Comparison of ENCODE assay signal across 8 cellular contexts in the genomic region with DNA sequence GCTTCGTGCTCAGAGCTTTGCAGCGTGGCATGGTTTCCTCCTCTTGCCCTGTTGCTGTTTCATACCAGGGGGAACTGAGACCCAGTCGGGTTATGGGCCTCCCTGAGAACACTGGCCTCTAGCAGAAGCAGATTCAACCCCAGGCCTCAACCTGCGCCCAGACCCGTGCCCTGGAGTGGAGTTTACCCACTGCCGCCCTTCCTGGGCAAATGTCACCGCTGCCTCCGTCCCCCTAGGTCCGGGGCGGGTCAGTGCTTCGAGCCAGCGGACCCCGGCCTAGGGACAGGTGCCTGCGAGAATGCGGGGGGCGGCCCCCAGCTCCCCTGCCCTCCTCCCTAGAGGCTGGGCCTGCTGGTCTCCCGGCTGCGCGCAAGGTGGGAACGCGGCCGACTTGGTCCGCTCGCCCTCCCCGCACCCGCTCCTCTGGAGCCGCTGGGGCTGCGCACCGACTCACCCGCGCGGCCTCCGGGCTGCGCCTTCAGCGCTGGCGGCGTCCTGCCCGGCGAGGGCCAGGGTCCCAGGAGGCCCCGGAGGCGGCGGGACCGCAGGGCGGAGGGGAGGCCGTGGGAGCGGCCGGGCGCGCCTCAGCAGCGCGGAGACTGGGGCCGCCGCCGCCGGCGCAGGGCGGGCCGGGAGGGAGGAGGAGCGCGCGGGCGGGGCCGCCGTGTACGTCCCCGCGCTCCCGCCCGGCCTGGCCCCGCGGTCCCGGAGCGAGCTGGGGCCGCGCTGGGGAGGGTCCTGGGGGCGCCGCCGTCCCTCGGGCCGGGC. TPM values are rescaled to one million over a fixed set of nuclear protein-coding genes. Genes with fewer than 3 reads are reported as not detected.
A peak's percentile ranks its signal among the peaks of the same experiment; 100 is the strongest.
DNase-seq lines count a peak whose midpoint lies in the region; ATAC-seq and TF ChIP-seq lines count a peak whose summit lies in the region.

Gene PIGZ, minus strand, starts transcription at position 601 of the 768 bp plus-strand sequence. CDS start 16,802 bp downstream, outside the sequence.

- H3K9me2 ChIP-seq in Karpas-422 (replicated peaks; ENCODE audit: insufficient read depth, low read length), result no peaks in the 10 kb centered on the region

- DNase-seq in DMS79 treated with DMSO at 0.1 percent for 48 hours (lab: John Stamatoyannopoulos, UW), result peak; percentile 49
- DNase-seq in DMS79 (lab: John Stamatoyannopoulos, UW), result no peak
- DNase-seq in Karpas-422, result peak; percentile 77
- peak; percentile 50 for DNase-seq in activated CD4-positive, alpha-beta T cell treated with anti-CD3 and anti-CD28 coated beads for 48 hours
- DNase-seq in endothelial cell (ENCODE audit: low spot score), result peak; percentile 47
- no peak for DNase-seq in type B pancreatic cell (ENCODE audit: extremely low spot score, unreplicated experiment)

- peak within 1 kb of the TSS; percentile 100 for H3K4me2 ChIP-seq in Karpas-422 (ENCODE audit: low read depth, low read length, poor library complexity, severe bottlenecking)

- ATAC-seq in GM21723 (IDR thresholded peaks at IDR 0.05; ENCODE audit: unreplicated experiment), result peak; percentile 76

- H3K27me3 ChIP-seq in Karpas-422 (ENCODE audit: low read length) (peaks cover 4% of the 10 kb centered on the region; the same call in 1 of the 2 replicates), mucosa of stomach (ENCODE audit: control insufficient read depth, insufficient read depth, low read length) (no peaks in the 10 kb centered on the region)

- TF ChIP-seq CTCF in endothelial cell (IDR thresholded peaks at IDR 0.05; ENCODE audit: unreplicated experiment), result no peak
- no peak for TF ChIP-seq CTCF in type B pancreatic cell (conservative IDR thresholded peaks at IDR 0.05)

- H2AFZ ChIP-seq in Karpas-422 (ENCODE audit: low read length), result peak within 1 kb of the TSS; percentile 100

- H3K9me3 Mint-ChIP-seq in endothelial cell (ENCODE audit: unreplicated experiment) (no peaks in the 10 kb centered on the region), type B pancreatic cell (no peaks in the 10 kb centered on the region)

- H3K4me3 ChIP-seq in Karpas-422 (ENCODE audit: low read length) (peak within 1 kb of the TSS; percentile 98), mucosa of stomach (ENCODE audit: low read length) (peak within 1 kb of the TSS; percentile 50)

- H3K27me3 Mint-ChIP-seq in endothelial cell (ENCODE audit: unreplicated experiment), result peaks cover 26% of the 10 kb centered on the region
- peaks cover 53% of the 10 kb centered on the region for H3K27me3 Mint-ChIP-seq in type B pancreatic cell

- H3K4me1 Mint-ChIP-seq in endothelial cell (ENCODE audit: unreplicated experiment), result peaks cover 3% of the 10 kb centered on the region
- no peaks in the 10 kb centered on the region for H3K4me1 Mint-ChIP-seq in type B pancreatic cell (ENCODE audit: unreplicated experiment)

- no peak within 1 kb of the TSS for H3K27ac Mint-ChIP-seq in endothelial cell (ENCODE audit: unreplicated experiment)
- H3K27ac Mint-ChIP-seq in type B pancreatic cell, result no peak within 1 kb of the TSS

- H4K20me1 ChIP-seq in Karpas-422 (ENCODE audit: insufficient read depth, low read depth, low read length), result no peaks in the 10 kb centered on the region

- H3K9ac ChIP-seq in Karpas-422 (ENCODE audit: low read length) (peak within 1 kb of the TSS; percentile 96), mucosa of stomach (ENCODE audit: low read length) (peak within 1 kb of the TSS; percentile 62)

- H3K27ac ChIP-seq in Karpas-422 (ENCODE audit: low read length), result no peak within 1 kb of the TSS

- H3K79me2 ChIP-seq in Karpas-422 (ENCODE audit: low read length), result no peaks in the 10 kb centered on the region

- H3K36me3 ChIP-seq in Karpas-422 (ENCODE audit: insufficient read depth, low read length), result no peaks in the 10 kb centered on the region
- H3K36me3 ChIP-seq in mucosa of stomach (ENCODE audit: control insufficient read depth, insufficient read depth, low read length), result no peaks in the 10 kb centered on the region

- H3K9me3 ChIP-seq in Karpas-422 (ENCODE audit: low read length) (peaks cover 4% of the 10 kb centered on the region; the same call in 1 of the 2 replicates), mucosa of stomach (ENCODE audit: control insufficient read depth, low read length) (no peaks in the 10 kb centered on the region)

- peaks cover 31% of the 10 kb centered on the region for H3K4me1 ChIP-seq in Karpas-422 (ENCODE audit: low read length)
- H3K4me1 ChIP-seq in mucosa of stomach (ENCODE audit: control insufficient read depth, insufficient read depth, low read length), result peaks cover 8% of the 10 kb centered on the region

- H3K36me3 Mint-ChIP-seq in endothelial cell (ENCODE audit: low read depth, unreplicated experiment) (peaks cover 23% of the 10 kb centered on the region), type B pancreatic cell (no peaks in the 10 kb centered on the region)

- H3K4me3 Mint-ChIP-seq in endothelial cell (ENCODE audit: unreplicated experiment), result peak within 1 kb of the TSS; percentile 80
- peak within 1 kb of the TSS; percentile 83 for H3K4me3 Mint-ChIP-seq in type B pancreatic cell

RNA-seq across cellular contexts. Expression of gene PIGZ, which starts in this region (rescaled TPM):
- 0.37 and 1.1 TPM in 2 replicates for total RNA-seq in Karpas-422 (2014; rRNA removed; shearing (Covaris generic); ENCODE audit: low replicate concordance)
- total RNA-seq in endothelial cell (ENCODE audit: unreplicated experiment) (3.5 TPM), type B pancreatic cell (ENCODE audit: low replicate concordance) (1.6 and 2.0 TPM in 2 replicates)

Comparison
In these comparisons a context has a peak if more than half of its experiments do, and no peak if none do; other contexts are left out.
1. DNase-seq: peak in DMS79 treated with DMSO at 0.1 percent for 48 hours (single experiment), Karpas-422 (single experiment), activated CD4-positive, alpha-beta T cell treated with anti-CD3 and anti-CD28 coated beads for 48 hours (single experiment) and endothelial cell (single experiment); none in DMS79 (single experiment) and type B pancreatic cell (single experiment).